Comparison of ENCODE assay signal across 1 cellular context in genomic region chr14:24238527-24239037, GRCh38.
TF ChIP-seq lines count a peak whose summit lies in the region.

No MANE protein-coding gene starts in this region.

TF ChIP-seq in GM23338, 12 proteins besides CTCF, POLR2A, EP300 and RAD21 (continued from another document):
- TF ChIP-seq, protein P1, sequence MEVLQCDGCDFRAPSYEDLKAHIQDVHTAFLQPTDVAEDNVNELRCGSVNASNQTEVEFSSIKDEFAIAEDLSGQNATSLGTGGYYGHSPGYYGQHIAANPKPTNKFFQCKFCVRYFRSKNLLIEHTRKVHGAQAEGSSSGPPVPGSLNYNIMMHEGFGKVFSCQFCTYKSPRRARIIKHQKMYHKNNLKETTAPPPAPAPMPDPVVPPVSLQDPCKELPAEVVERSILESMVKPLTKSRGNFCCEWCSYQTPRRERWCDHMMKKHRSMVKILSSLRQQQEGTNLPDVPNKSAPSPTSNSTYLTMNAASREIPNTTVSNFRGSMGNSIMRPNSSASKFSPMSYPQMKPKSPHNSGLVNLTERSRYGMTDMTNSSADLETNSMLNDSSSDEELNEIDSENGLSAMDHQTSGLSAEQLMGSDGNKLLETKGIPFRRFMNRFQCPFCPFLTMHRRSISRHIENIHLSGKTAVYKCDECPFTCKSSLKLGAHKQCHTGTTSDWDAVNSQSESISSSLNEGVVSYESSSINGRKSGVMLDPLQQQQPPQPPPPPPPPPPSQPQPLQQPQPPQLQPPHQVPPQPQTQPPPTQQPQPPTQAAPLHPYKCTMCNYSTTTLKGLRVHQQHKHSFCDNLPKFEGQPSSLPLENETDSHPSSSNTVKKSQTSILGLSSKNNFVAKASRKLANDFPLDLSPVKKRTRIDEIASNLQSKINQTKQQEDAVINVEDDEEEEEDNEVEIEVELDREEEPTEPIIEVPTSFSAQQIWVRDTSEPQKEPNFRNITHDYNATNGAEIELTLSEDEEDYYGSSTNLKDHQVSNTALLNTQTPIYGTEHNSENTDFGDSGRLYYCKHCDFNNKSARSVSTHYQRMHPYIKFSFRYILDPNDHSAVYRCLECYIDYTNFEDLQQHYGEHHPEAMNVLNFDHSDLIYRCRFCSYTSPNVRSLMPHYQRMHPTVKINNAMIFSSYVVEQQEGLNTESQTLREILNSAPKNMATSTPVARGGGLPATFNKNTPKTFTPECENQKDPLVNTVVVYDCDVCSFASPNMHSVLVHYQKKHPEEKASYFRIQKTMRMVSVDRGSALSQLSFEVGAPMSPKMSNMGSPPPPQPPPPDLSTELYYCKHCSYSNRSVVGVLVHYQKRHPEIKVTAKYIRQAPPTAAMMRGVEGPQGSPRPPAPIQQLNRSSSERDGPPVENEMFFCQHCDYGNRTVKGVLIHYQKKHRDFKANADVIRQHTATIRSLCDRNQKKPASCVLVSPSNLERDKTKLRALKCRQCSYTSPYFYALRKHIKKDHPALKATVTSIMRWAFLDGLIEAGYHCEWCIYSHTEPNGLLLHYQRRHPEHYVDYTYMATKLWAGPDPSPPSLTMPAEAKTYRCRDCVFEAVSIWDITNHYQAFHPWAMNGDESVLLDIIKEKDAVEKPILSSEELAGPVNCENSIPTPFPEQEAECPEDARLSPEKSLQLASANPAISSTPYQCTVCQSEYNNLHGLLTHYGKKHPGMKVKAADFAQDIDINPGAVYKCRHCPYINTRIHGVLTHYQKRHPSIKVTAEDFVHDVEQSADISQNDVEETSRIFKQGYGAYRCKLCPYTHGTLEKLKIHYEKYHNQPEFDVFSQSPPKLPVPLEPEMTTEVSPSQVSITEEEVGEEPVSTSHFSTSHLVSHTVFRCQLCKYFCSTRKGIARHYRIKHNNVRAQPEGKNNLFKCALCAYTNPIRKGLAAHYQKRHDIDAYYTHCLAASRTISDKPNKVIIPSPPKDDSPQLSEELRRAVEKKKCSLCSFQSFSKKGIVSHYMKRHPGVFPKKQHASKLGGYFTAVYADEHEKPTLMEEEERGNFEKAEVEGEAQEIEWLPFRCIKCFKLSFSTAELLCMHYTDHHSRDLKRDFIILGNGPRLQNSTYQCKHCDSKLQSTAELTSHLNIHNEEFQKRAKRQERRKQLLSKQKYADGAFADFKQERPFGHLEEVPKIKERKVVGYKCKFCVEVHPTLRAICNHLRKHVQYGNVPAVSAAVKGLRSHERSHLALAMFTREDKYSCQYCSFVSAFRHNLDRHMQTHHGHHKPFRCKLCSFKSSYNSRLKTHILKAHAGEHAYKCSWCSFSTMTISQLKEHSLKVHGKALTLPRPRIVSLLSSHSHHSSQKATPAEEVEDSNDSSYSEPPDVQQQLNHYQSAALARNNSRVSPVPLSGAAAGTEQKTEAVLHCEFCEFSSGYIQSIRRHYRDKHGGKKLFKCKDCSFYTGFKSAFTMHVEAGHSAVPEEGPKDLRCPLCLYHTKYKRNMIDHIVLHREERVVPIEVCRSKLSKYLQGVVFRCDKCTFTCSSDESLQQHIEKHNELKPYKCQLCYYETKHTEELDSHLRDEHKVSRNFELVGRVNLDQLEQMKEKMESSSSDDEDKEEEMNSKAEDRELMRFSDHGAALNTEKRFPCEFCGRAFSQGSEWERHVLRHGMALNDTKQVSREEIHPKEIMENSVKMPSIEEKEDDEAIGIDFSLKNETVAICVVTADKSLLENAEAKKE (CRISPR knock-in tag; IDR thresholded peaks at IDR 0.05): no peak
- TF ChIP-seq, protein P2, sequence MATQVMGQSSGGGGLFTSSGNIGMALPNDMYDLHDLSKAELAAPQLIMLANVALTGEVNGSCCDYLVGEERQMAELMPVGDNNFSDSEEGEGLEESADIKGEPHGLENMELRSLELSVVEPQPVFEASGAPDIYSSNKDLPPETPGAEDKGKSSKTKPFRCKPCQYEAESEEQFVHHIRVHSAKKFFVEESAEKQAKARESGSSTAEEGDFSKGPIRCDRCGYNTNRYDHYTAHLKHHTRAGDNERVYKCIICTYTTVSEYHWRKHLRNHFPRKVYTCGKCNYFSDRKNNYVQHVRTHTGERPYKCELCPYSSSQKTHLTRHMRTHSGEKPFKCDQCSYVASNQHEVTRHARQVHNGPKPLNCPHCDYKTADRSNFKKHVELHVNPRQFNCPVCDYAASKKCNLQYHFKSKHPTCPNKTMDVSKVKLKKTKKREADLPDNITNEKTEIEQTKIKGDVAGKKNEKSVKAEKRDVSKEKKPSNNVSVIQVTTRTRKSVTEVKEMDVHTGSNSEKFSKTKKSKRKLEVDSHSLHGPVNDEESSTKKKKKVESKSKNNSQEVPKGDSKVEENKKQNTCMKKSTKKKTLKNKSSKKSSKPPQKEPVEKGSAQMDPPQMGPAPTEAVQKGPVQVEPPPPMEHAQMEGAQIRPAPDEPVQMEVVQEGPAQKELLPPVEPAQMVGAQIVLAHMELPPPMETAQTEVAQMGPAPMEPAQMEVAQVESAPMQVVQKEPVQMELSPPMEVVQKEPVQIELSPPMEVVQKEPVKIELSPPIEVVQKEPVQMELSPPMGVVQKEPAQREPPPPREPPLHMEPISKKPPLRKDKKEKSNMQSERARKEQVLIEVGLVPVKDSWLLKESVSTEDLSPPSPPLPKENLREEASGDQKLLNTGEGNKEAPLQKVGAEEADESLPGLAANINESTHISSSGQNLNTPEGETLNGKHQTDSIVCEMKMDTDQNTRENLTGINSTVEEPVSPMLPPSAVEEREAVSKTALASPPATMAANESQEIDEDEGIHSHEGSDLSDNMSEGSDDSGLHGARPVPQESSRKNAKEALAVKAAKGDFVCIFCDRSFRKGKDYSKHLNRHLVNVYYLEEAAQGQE (IDR thresholded peaks at IDR 0.05; ENCODE audit: unreplicated experiment): no peak
- TF ChIP-seq EZH2 (IDR thresholded peaks at IDR 0.05; ENCODE audit: low read depth, unreplicated experiment): no peak
TF ChIP-seq in GM23338: peak in this region for 0.
